19 cellular contexts compared by ENCODE assay signal in genomic region chr3:164752814-164753213, GRCh38.
DNase-seq lines count a peak whose midpoint lies in the region; ATAC-seq and TF ChIP-seq lines count a peak whose summit lies in the region.
"Had no signal": no experiment of that assay in that cellular context is flagged by ENCODE, and none has a peak within 500 bp of the region (broad histone marks: within the 10 kb centered on the region; RNA-seq: fewer than 3 reads in every experiment).

No MANE protein-coding gene starts in this region.

- WGBS in psoas muscle, 3 donors, result 20 to 31% (median 21%) methylated on average over 3 of the region's 3 CpGs

- no peaks in the 10 kb centered on the region for H3K27me3 ChIP-seq in psoas muscle (ENCODE audit: insufficient read depth in 3 of 3, low read length in 2 of 3)

- no peaks in the 10 kb centered on the region for H3K36me3 Mint-ChIP-seq in activated T-cell treated with anti-CD3 and anti-CD28 coated beads, Interleukin-2, amount 50 U/mL, for 24 hours (ENCODE audit: low read depth)
- H3K36me3 Mint-ChIP-seq: CD4-positive, CD25-positive, alpha-beta regulatory T cell; T-cell had no signal

- H3K4me1 Mint-ChIP-seq in activated T-cell treated with anti-CD3 and anti-CD28 coated beads, Interleukin-2, amount 50 U/mL, for 24 hours (ENCODE audit: low read depth), result no peaks in the 10 kb centered on the region
- H3K4me1 Mint-ChIP-seq: CD4-positive, CD25-positive, alpha-beta regulatory T cell; GM23338; T-cell had no signal

- peaks cover 13% of the 10 kb centered on the region for H3K9me3 Mint-ChIP-seq in activated T-cell treated with anti-CD3 and anti-CD28 coated beads, Interleukin-2, amount 50 U/mL, for 24 hours
- H3K9me3 Mint-ChIP-seq: GM23338 had no signal

- ATAC-seq in psoas muscle (peak; percentile 71 to 99 (median 94)), Right ventricle myocardium inferior (no peak), HG02759 (IDR thresholded peaks at IDR 0.05; ENCODE audit: unreplicated experiment) (no peak)
- ATAC-seq: GM23338, T-cell had no signal

- H3K36me3 ChIP-seq in psoas muscle (ENCODE audit: insufficient read depth in 1 of 2, low read depth in 1 of 2), result no peaks in the 10 kb centered on the region

- H3K4me3 Mint-ChIP-seq in activated T-cell treated with anti-CD3 and anti-CD28 coated beads, Interleukin-2, amount 50 U/mL, for 24 hours, result no peak overlapping the region
- H3K4me3 Mint-ChIP-seq: CD4-positive, CD25-positive, alpha-beta regulatory T cell; GM23338; T-cell had no signal

- H3K27ac ChIP-seq in psoas muscle, result no peak overlapping the region

- no peak for TF ChIP-seq CTCF in psoas muscle (IDR thresholded peaks at IDR 0.05)

- intact Hi-C loops in psoas muscle (cut with DNase I), result no loop called here
- intact Hi-C loops in Right ventricle myocardium inferior (cut with DNase I), result no loop called here

- H3K27me3 Mint-ChIP-seq in activated T-cell treated with anti-CD3 and anti-CD28 coated beads, Interleukin-2, amount 50 U/mL, for 24 hours, result no peaks in the 10 kb centered on the region
- H3K27me3 Mint-ChIP-seq: CD4-positive, CD25-positive, alpha-beta regulatory T cell; T-cell had no signal

- peaks cover 10% of the 10 kb centered on the region for H3K4me1 ChIP-seq in psoas muscle

- DNase-seq in Ammon's horn (ENCODE audit: low spot score) (peak; percentile 4), NCI-H1105 (lab: John Stamatoyannopoulos, UW) (peak; percentile 19), dedifferentiated amniotic fluid mesenchymal stem cell (ENCODE audit: extremely low spot score) (peak; percentile 15), psoas muscle (no peak), Right ventricle myocardium inferior (ENCODE audit: missing footprints) (no peak)
- DNase-seq in activated T-cell treated with anti-CD3 and anti-CD28 coated beads, Interleukin-2, amount 50 U/mL, for 24 hours, result no peak
- DNase-seq: CD4-positive, CD25-positive, alpha-beta regulatory T cell; HCEC 1CT; KG1; NCI-H1417 treated with DMSO at 0.1 percent for 48 hours; NCI-H187; NCI-H2107; NCI-H345; NCI-H524 treated with DMSO at 0.1 percent for 48 hours; SIG-M5; SK-N-SH; T-cell had no signal

- no peak overlapping the region for H3K27ac Mint-ChIP-seq in activated T-cell treated with anti-CD3 and anti-CD28 coated beads, Interleukin-2, amount 50 U/mL, for 24 hours
- H3K27ac Mint-ChIP-seq: CD4-positive, CD25-positive, alpha-beta regulatory T cell; GM23338; T-cell had no signal

- H3K9me3 ChIP-seq in psoas muscle, result no peaks in the 10 kb centered on the region
- H3K9me3 ChIP-seq: SK-N-SH had no signal

- H3K4me3 ChIP-seq in psoas muscle, result no peak overlapping the region
- H3K4me3 ChIP-seq: GM23338 had no signal

Comparison
In these comparisons a context has a peak if more than half of its experiments do, and no peak if none do; other contexts are left out.
1. DNase-seq: peak in Ammon's horn (single experiment), NCI-H1105 (single experiment) and dedifferentiated amniotic fluid mesenchymal stem cell (single experiment); none in psoas muscle (0 of 2), Right ventricle myocardium inferior (single experiment) and activated T-cell treated with anti-CD3 and anti-CD28 coated beads, Interleukin-2, amount 50 U/mL, for 24 hours (single experiment).
2. ATAC-seq: peak in psoas muscle (4 of 4); none in Right ventricle myocardium inferior (single experiment) and HG02759 (single experiment).